In the genomic region with DNA sequence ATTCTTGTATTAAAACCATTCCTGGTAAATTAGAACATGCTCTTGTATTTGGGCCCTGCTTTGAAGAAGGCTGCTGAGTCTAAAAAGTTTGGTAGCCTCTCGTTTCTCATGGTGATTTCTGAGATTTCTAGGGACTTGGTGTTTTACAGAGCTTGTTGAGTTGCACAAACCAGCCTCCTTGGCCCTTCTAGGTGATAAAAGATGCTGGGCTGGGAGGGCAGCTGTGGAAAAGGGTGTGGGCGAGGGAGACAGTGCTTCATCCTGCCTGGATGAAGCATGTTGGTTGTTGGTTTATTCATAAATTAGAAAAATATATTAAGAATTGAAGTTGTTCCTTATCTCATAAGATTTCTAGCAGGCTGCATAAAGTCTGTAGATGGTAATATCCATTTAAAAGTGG, we compare ENCODE assay signal across 9 cellular contexts.
A peak's percentile ranks its signal among the peaks of the same experiment; 100 is the strongest.
DNase-seq lines count a peak whose midpoint lies in the region; ATAC-seq and TF ChIP-seq lines count a peak whose summit lies in the region.
"Had no signal": no experiment of that assay in that cellular context is flagged by ENCODE, and none has a peak within 500 bp of the region (broad histone marks: within the 10 kb centered on the region; RNA-seq: fewer than 3 reads in every experiment).

No MANE protein-coding gene starts in this region.

- H3K9ac ChIP-seq in NT2/D1 (ENCODE audit: insufficient read length, low read depth): peak overlapping the region; percentile 54
- peak overlapping the region; percentile 65 for H3K9ac ChIP-seq in endodermal cell (ENCODE audit: extremely low read depth, low read length, poor library complexity, severe bottlenecking)
- peak overlapping the region; percentile 21 for H3K9ac ChIP-seq in neural cell (ENCODE audit: low read length)

- H3K36me3 ChIP-seq in A673 (ENCODE audit: insufficient read depth, low read length, poor library complexity, severe bottlenecking): no peaks in the 10 kb centered on the region
- H3K36me3 ChIP-seq in NT2/D1 (ENCODE audit: insufficient read depth, insufficient read length, low read length): no peaks in the 10 kb centered on the region
- H3K36me3 ChIP-seq in endodermal cell (ENCODE audit: control insufficient read depth, insufficient read depth, low read length): no peaks in the 10 kb centered on the region
- H3K36me3 ChIP-seq in neural cell (ENCODE audit: insufficient read depth, low read length): no peaks in the 10 kb centered on the region

- no peak for TF ChIP-seq RAD21 in neural cell (conservative IDR thresholded peaks at IDR 0.05)

- H3K27me3 Mint-ChIP-seq in endodermal cell (ENCODE audit: insufficient read depth): no peaks in the 10 kb centered on the region

- CTCF ChIA-PET in A673 (lab: Charles Lee): interaction anchor here (1.8 kb wide), 1 partner anchor 51 kb away, joined by 8 read pairs; no protein-coding TSS in a partner anchor

- H3K36me3 Mint-ChIP-seq in endodermal cell (ENCODE audit: low read depth): peaks cover 4% of the 10 kb centered on the region

- no peak for ATAC-seq in GM19455 (IDR thresholded peaks at IDR 0.05; ENCODE audit: unreplicated experiment)
- no peak for ATAC-seq in HG03135 (IDR thresholded peaks at IDR 0.05; ENCODE audit: unreplicated experiment)
- ATAC-seq in GM21825 (IDR thresholded peaks at IDR 0.05; ENCODE audit: unreplicated experiment): no peak

- WGBS in endodermal cell (ENCODE audit: insufficient coverage in 1 of 2, insufficient read length in 1 of 2), 2 experiments: 10 to 35% methylated on average over 1 to 2 of the region's 2 CpGs

- peak overlapping the region; percentile 44 for H3K4me3 Mint-ChIP-seq in endodermal cell

- H3K4me1 ChIP-seq in A673 (ENCODE audit: insufficient read depth, low read length, poor library complexity, severe bottlenecking) (peaks cover 74% of the 10 kb centered on the region), NT2/D1 (ENCODE audit: insufficient read depth, insufficient read length) (peaks cover 17% of the 10 kb centered on the region), endodermal cell (ENCODE audit: control insufficient read depth, insufficient read depth, low read length) (peaks cover 39% of the 10 kb centered on the region)

- H3K27ac Mint-ChIP-seq in endodermal cell: peak overlapping the region; percentile 98

- H2AFZ ChIP-seq in neural cell (ENCODE audit: low read depth, low read length): no peak overlapping the region

- H3K9me2 ChIP-seq in neural cell (ENCODE audit: insufficient read depth, low read length): no peaks in the 10 kb centered on the region

- no peak for TF ChIP-seq EP300 in neural cell (conservative IDR thresholded peaks at IDR 0.05; ENCODE audit: poor library complexity, severe bottlenecking)

- H3K9me3 Mint-ChIP-seq in endodermal cell: no peaks in the 10 kb centered on the region

- H3F3A ChIP-seq in neural cell (ENCODE audit: insufficient read depth, low read length, poor library complexity, severe bottlenecking): no peaks in the 10 kb centered on the region

- no peaks in the 10 kb centered on the region for H3K9me3 ChIP-seq in A673 (ENCODE audit: low read depth, low read length, poor library complexity, severe bottlenecking)
- H3K9me3 ChIP-seq in NT2/D1 (ENCODE audit: insufficient read depth, low read length): no peaks in the 10 kb centered on the region
- H3K9me3 ChIP-seq in endodermal cell (ENCODE audit: control insufficient read depth, low read length): no peaks in the 10 kb centered on the region
- H3K9me3 ChIP-seq in neural cell (ENCODE audit: low read length): no peaks in the 10 kb centered on the region

- intact Hi-C loops in A673 (cut with micrococcal nuclease; ENCODE audit: unreplicated experiment): no loop called here

- H3K4me1 Mint-ChIP-seq in endodermal cell: peaks cover 79% of the 10 kb centered on the region

- peak overlapping the region; percentile 30 for H3K4me3 ChIP-seq in A673 (ENCODE audit: low read depth, low read length, poor library complexity, severe bottlenecking)
- H3K4me3 ChIP-seq in NT2/D1 (ENCODE audit: insufficient read length, low read depth): peak overlapping the region; percentile 1
- H3K4me3 ChIP-seq in endodermal cell (ENCODE audit: low read length): peak overlapping the region; percentile 70
- peak overlapping the region; percentile 55 for H3K4me3 ChIP-seq in neural cell (ENCODE audit: low read length)

- POLR2A ChIA-PET in A673 (lab: Charles Lee; ENCODE audit: low non-redundant PET): interaction anchor here (0.6 kb wide), 1 partner anchor 105 kb away, joined by 6 read pairs; no protein-coding TSS in a partner anchor

- BruUV-seq in A673 (replicated peaks; lab: Mats Ljungman, UMichigan): TSS peak; percentile 95

- DNase-seq in A673 (ENCODE audit: low spot score): no peak
- no peak for DNase-seq in NT2/D1 (ENCODE audit: low read depth, low spot score)
- DNase-seq in endodermal cell: peak; percentile 65
- no peak for DNase-seq in occipital lobe (lab: John Stamatoyannopoulos, UW)
- DNase-seq: activated gamma-delta T cell had no signal

- no peaks in the 10 kb centered on the region for H3K27me3 ChIP-seq in A673 (replicated peaks; ENCODE audit: insufficient read depth, low read depth, low read length, poor library complexity)
- H3K27me3 ChIP-seq in NT2/D1 (ENCODE audit: insufficient read depth, insufficient read length): no peaks in the 10 kb centered on the region
- no peaks in the 10 kb centered on the region for H3K27me3 ChIP-seq in endodermal cell (ENCODE audit: control insufficient read depth, insufficient read depth, low read length, poor library complexity, severe bottlenecking)
- H3K27me3 ChIP-seq in neural cell (ENCODE audit: insufficient read depth, low read depth, low read length): no peaks in the 10 kb centered on the region

- TF ChIP-seq CTCF in A673 (conservative IDR thresholded peaks at IDR 0.05; ENCODE audit: low read depth, low read length) (no peak), endodermal cell (conservative IDR thresholded peaks at IDR 0.05) (no peak), neural cell (IDR thresholded peaks at IDR 0.05; ENCODE audit: poor library complexity, severe bottlenecking) (no peak)

- H3K27ac ChIP-seq in A673 (ENCODE audit: low read depth, low read length, poor library complexity, severe bottlenecking) (peak overlapping the region; percentile 98), endodermal cell (ENCODE audit: low read depth, low read length) (peak overlapping the region; percentile 99), neural cell (ENCODE audit: low read length) (no peak overlapping the region)

- peak overlapping the region; percentile 76 for H3K4me2 ChIP-seq in neural cell (ENCODE audit: low read length)

- peaks cover 32% of the 10 kb centered on the region for H3K79me2 ChIP-seq in neural cell (replicated peaks; ENCODE audit: insufficient read depth, low read length)

- H4K20me1 ChIP-seq in neural cell (ENCODE audit: insufficient read depth): peaks cover 5% of the 10 kb centered on the region

TF ChIP-seq in neural cell, 6 proteins besides CTCF, POLR2A, EP300 and RAD21:
- TF ChIP-seq REST (IDR thresholded peaks at IDR 0.05; ENCODE audit: borderline replicate concordance) (no peak), POLR2AphosphoS5 (IDR thresholded peaks at IDR 0.05) (no peak), EZH2 (IDR thresholded peaks at IDR 0.05; ENCODE audit: borderline replicate concordance, insufficient read depth, low read length, poor library complexity, severe bottlenecking) (no peak), TAF1 (IDR thresholded peaks at IDR 0.05; ENCODE audit: low read depth) (no peak), MXI1 (conservative IDR thresholded peaks at IDR 0.05; ENCODE audit: poor library complexity, severe bottlenecking) (no peak), SMC3 (conservative IDR thresholded peaks at IDR 0.05; ENCODE audit: poor library complexity) (no peak)

Comparison
In these comparisons a context has a peak if more than half of its experiments do, and no peak if none do; other contexts are left out.
1. H3K4me3 ChIP-seq: peak in every context shown above with its lines; median percentile 70 in endodermal cell; 55 in neural cell; 30 in A673; 1 in NT2/D1.